In the genomic region with DNA sequence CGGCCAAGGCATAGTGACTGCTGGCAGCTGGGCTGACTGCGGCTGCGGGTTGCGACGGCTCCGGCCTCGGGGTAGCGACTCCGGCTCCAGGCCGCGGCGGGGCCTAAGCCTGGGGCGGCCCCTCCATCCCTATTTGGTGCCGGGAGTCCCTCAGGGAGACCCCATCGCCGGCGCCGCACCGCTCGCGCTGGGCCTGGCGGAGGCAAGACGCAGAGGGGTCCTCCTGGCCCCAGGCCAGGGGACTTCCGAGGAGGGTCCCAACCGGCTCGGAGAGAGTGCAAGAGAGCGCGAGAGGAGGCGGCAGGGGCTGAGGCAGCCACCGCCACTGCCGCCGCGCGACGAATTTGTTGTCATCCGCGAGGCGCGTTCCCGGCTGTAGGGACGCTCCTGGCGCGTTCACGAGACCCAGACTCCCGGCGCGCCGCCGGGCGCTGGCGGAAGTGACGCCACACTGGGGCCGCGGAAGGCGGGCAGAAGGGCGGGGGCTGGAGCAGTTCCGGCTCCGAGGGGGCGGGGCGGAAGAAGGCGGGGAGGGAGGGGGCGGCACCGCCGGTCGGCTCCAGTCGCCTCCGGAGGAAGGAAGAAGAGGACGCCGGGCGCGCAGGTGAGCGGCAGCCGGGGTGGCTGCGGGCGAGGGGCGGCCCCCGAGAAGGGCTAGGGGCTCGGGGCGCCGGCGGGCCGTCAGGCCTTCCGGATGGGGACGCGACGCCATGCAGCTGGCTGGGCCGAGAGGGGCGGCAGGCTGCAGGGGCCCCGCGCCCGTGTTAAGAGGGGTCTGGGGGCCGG, we compare ENCODE assay signal across 8 cellular contexts. TPM values are rescaled to one million over a fixed set of nuclear protein-coding genes. Genes with fewer than 3 reads are reported as not detected.
DNase-seq lines count a peak whose midpoint lies in the region; ATAC-seq and TF ChIP-seq lines count a peak whose summit lies in the region.

A gene with protein sequence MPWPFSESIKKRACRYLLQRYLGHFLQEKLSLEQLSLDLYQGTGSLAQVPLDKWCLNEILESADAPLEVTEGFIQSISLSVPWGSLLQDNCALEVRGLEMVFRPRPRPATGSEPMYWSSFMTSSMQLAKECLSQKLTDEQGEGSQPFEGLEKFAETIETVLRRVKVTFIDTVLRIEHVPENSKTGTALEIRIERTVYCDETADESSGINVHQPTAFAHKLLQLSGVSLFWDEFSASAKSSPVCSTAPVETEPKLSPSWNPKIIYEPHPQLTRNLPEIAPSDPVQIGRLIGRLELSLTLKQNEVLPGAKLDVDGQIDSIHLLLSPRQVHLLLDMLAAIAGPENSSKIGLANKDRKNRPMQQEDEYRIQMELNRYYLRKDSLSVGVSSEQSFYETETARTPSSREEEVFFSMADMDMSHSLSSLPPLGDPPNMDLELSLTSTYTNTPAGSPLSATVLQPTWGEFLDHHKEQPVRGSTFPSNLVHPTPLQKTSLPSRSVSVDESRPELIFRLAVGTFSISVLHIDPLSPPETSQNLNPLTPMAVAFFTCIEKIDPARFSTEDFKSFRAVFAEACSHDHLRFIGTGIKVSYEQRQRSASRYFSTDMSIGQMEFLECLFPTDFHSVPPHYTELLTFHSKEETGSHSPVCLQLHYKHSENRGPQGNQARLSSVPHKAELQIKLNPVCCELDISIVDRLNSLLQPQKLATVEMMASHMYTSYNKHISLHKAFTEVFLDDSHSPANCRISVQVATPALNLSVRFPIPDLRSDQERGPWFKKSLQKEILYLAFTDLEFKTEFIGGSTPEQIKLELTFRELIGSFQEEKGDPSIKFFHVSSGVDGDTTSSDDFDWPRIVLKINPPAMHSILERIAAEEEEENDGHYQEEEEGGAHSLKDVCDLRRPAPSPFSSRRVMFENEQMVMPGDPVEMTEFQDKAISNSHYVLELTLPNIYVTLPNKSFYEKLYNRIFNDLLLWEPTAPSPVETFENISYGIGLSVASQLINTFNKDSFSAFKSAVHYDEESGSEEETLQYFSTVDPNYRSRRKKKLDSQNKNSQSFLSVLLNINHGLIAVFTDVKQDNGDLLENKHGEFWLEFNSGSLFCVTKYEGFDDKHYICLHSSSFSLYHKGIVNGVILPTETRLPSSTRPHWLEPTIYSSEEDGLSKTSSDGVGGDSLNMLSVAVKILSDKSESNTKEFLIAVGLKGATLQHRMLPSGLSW (N-terminal part only) (minus strand): TSS at position 377 of the 786 bp plus-strand sequence. CDS start 365 bp downstream, at position 12.
A gene with protein sequence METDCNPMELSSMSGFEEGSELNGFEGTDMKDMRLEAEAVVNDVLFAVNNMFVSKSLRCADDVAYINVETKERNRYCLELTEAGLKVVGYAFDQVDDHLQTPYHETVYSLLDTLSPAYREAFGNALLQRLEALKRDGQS (plus strand): TSS at position 562 of the 786 bp plus-strand sequence. CDS start 18,722 bp downstream, outside the sequence.

- peak; percentile 78 for DNase-seq in GM12864 (ENCODE audit: low read depth)
- DNase-seq in NCI-H128 (lab: John Stamatoyannopoulos, UW; ENCODE audit: unreplicated experiment), result peak; percentile 93
- DNase-seq in SW 1271 (lab: John Stamatoyannopoulos, UW), result peak; percentile 61 to 84
- peak; percentile 95 for DNase-seq in activated naive CD8-positive, alpha-beta T cell treated with anti-CD3 and anti-CD28 coated beads, Interleukin-2, amount 50 U/mL, for 16 hours (ENCODE audit: low read depth, low spot score)
- peak; percentile 95 for DNase-seq in Right ventricle myocardium superior
- peak; percentile 91 to 96 for DNase-seq in tibial artery

- intact Hi-C loops in Right ventricle myocardium superior (cut with DNase I) (no loop called here), tibial artery (cut with DNase I; ENCODE audit: low total_unique reads) (loop anchor here (2.0 kb wide), 1 partner anchor 140 kb away; the partner anchor contains the start of gene PAPOLA)

- H3K36me3 ChIP-seq in parathyroid adenoma (ENCODE audit: control insufficient read depth, insufficient read depth, low read length), result no peaks in the 10 kb centered on the region
- H3K36me3 ChIP-seq in tibial artery, result no peaks in the 10 kb centered on the region

- H3K27me3 ChIP-seq in parathyroid adenoma (ENCODE audit: control insufficient read depth, insufficient read depth, low read length), result no peaks in the 10 kb centered on the region
- no peaks in the 10 kb centered on the region for H3K27me3 ChIP-seq in tibial artery

- TF ChIP-seq CTCF in GM12864 (IDR thresholded peaks at IDR 0.05; ENCODE audit: low read depth, low read length, missing control alignments), result no peak
- no peak for TF ChIP-seq CTCF in parathyroid adenoma (IDR thresholded peaks at IDR 0.05)
- TF ChIP-seq CTCF in tibial artery (IDR thresholded peaks at IDR 0.05), result no peak

- H3K4me3 ChIP-seq in GM12864 (ENCODE audit: low read depth, low read length) (peak within 1 kb of the TSS; percentile 78), parathyroid adenoma (ENCODE audit: low read depth, low read length) (peak within 1 kb of the TSS; percentile 90), tibial artery (peak within 1 kb of the TSS; percentile 94 to 95)

- H2AFZ ChIP-seq in parathyroid adenoma, result peak within 1 kb of the TSS; percentile 93

- H3K4me1 ChIP-seq in parathyroid adenoma, result peaks cover 8% of the 10 kb centered on the region
- peaks cover 0 to 45% (median 19%) of the 10 kb centered on the region in 4 donors for H3K4me1 ChIP-seq in tibial artery

- H3K4me2 ChIP-seq in parathyroid adenoma (ENCODE audit: low read length), result peak within 1 kb of the TSS; percentile 83

- peaks cover 46% of the 10 kb centered on the region for H3K79me2 ChIP-seq in parathyroid adenoma

- H3K9ac ChIP-seq in parathyroid adenoma, result peak within 1 kb of the TSS; percentile 68

- peak; percentile 81 for ATAC-seq in HG02678 (IDR thresholded peaks at IDR 0.05; ENCODE audit: unreplicated experiment)
- ATAC-seq in Right ventricle myocardium superior (ENCODE audit: poor library complexity), result peak; percentile 99

- H3K27ac ChIP-seq in parathyroid adenoma (peak within 1 kb of the TSS; percentile 79), tibial artery (peak within 1 kb of the TSS; percentile 92)

- H3K9me3 ChIP-seq in parathyroid adenoma (ENCODE audit: control insufficient read depth, low read length), result no peaks in the 10 kb centered on the region
- H3K9me3 ChIP-seq in tibial artery, result no peaks in the 10 kb centered on the region

RNA-seq across cellular contexts. Expression of the first gene that starts in this region (rescaled TPM):
- total RNA-seq in Right ventricle myocardium superior, result 10.9 TPM

RNA-seq across cellular contexts. Expression of the second gene that starts in this region (rescaled TPM):
- total RNA-seq in Right ventricle myocardium superior, result 11.1 TPM

Comparison
In these comparisons a context has a peak if more than half of its experiments do, and no peak if none do; other contexts are left out.
1. Peak in every context shown above with its lines: DNase-seq, ATAC-seq, H3K4me3 ChIP-seq and H3K27ac ChIP-seq.